Comparison of ENCODE assay signal across 8 cellular contexts in the genomic region with DNA sequence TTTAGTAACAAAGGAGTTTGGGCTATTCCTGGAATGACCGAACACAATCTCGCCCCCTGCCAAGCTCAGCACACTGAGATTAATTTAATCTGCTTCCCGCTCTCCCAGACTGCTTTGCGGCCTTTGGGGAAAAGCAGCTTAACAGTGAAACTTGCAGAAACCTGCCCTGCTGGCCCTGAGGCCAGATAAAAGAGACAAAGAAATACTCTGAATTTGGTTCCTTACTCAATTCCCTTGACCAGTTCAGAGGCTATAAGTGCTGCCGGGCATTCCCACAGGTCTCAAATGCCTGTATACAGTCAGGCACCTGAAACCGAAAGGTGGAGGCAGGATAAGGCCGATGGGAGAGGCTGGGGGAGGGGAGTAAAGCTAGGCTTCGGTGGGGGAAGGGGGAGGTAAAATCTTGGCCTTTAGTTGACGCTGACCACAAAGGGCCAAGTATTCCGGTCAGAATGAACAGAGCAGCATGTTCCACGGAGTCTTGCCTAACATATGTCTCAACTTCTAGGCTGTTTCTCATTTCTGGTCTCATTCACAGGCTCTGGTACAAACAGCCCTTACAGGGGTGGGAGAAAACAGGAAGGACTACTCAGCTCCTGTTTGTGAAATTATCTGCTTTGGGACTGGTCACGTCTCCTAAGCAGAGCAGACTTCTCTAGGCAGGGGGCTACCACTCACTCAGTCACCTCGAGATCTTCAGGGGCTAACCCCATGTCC. TPM values are rescaled to one million over a fixed set of nuclear protein-coding genes. Genes with fewer than 3 reads are reported as not detected.
A peak's percentile ranks its signal among the peaks of the same experiment; 100 is the strongest.
DNase-seq lines count a peak whose midpoint lies in the region; ATAC-seq, FAIRE-seq and TF ChIP-seq lines count a peak whose summit lies in the region.

No MANE protein-coding gene starts in this region.

- H3K9me3 ChIP-seq in T-helper 17 cell (ENCODE audit: control insufficient read depth, low read length, poor library complexity, severe bottlenecking) (no peaks in the 10 kb centered on the region), pancreas (no peaks in the 10 kb centered on the region)

- peaks cover 3% of the 10 kb centered on the region for H3K36me3 Mint-ChIP-seq in T-helper 17 cell (ENCODE audit: low read depth)
- peaks cover 24% of the 10 kb centered on the region for H3K36me3 Mint-ChIP-seq in stimulated activated effector memory CD8-positive, alpha-beta T cell treated with anti-CD3 and anti-CD28 coated beads, Interleukin-12 subunit alpha, Interleukin-12 subunit beta, amount 100 ng/mL, for 72 hours

- no peak overlapping the region for H3K27ac Mint-ChIP-seq in T-helper 17 cell
- H3K27ac Mint-ChIP-seq in stimulated activated effector memory CD8-positive, alpha-beta T cell treated with anti-CD3 and anti-CD28 coated beads, Interleukin-12 subunit alpha, Interleukin-12 subunit beta, amount 100 ng/mL, for 72 hours = no peak overlapping the region

- 7% methylated on average over 13 of the region's 13 CpGs for WGBS in pancreas, 2 donors

- H3K4me3 Mint-ChIP-seq in T-helper 17 cell = no peak overlapping the region
- no peak overlapping the region for H3K4me3 Mint-ChIP-seq in stimulated activated effector memory CD8-positive, alpha-beta T cell treated with anti-CD3 and anti-CD28 coated beads, Interleukin-12 subunit alpha, Interleukin-12 subunit beta, amount 100 ng/mL, for 72 hours

- peak; percentile 86 for DNase-seq in ELF-1 (ENCODE audit: low read depth, low spot score)
- DNase-seq in T-helper 17 cell = no peak
- DNase-seq in fibroblast of villous mesenchyme (ENCODE audit: low read depth) = peak; percentile 99
- DNase-seq in pancreas = peak in 3 of 6 donors; percentile 64 to 73 (median 65)
- DNase-seq in NCI-H187 (lab: John Stamatoyannopoulos, UW) = no peak
- no peak for DNase-seq in NCI-H1105 treated with DMSO at 0.1 percent for 48 hours (lab: John Stamatoyannopoulos, UW)
- no peak for DNase-seq in stimulated activated effector memory CD8-positive, alpha-beta T cell treated with anti-CD3 and anti-CD28 coated beads, Interleukin-12 subunit alpha, Interleukin-12 subunit beta, amount 100 ng/mL, for 72 hours (ENCODE audit: low spot score in 2 of 2)

- H3K27ac ChIP-seq in pancreas = peak overlapping the region; percentile 56 to 89 (median 76)

- intact Hi-C loops in pancreas (cut with DNase I) = no loop called here

- H3K4me3 ChIP-seq in fibroblast of villous mesenchyme (ENCODE audit: low read depth, low read length) (peak overlapping the region; percentile 28), pancreas (peak overlapping the region in 2 of 4 donors; percentile 8 to 17)

- no peaks in the 10 kb centered on the region for H3K9me3 Mint-ChIP-seq in stimulated activated effector memory CD8-positive, alpha-beta T cell treated with anti-CD3 and anti-CD28 coated beads, Interleukin-12 subunit alpha, Interleukin-12 subunit beta, amount 100 ng/mL, for 72 hours

- H3K4me1 ChIP-seq in pancreas = peaks cover 63 to 89% (median 81%) of the 10 kb centered on the region in 3 donors

- H3K27me3 Mint-ChIP-seq in T-helper 17 cell = no peaks in the 10 kb centered on the region

- peaks cover 22% of the 10 kb centered on the region for H3K4me1 Mint-ChIP-seq in T-helper 17 cell
- H3K4me1 Mint-ChIP-seq in stimulated activated effector memory CD8-positive, alpha-beta T cell treated with anti-CD3 and anti-CD28 coated beads, Interleukin-12 subunit alpha, Interleukin-12 subunit beta, amount 100 ng/mL, for 72 hours = peaks cover 36% of the 10 kb centered on the region

- ATAC-seq in T-helper 17 cell = peak; percentile 27
- ATAC-seq in pancreas = peak; percentile 50 to 70 (median 58)
- ATAC-seq in GM21576 (IDR thresholded peaks at IDR 0.05; ENCODE audit: unreplicated experiment) = no peak
- no peak for ATAC-seq in stimulated activated effector memory CD8-positive, alpha-beta T cell treated with anti-CD3 and anti-CD28 coated beads, Interleukin-12 subunit alpha, Interleukin-12 subunit beta, amount 100 ng/mL, for 72 hours

- TF ChIP-seq CTCF in fibroblast of villous mesenchyme (IDR thresholded peaks at IDR 0.05; ENCODE audit: insufficient read depth, low read depth, low read length) = no peak
- TF ChIP-seq CTCF in pancreas (IDR thresholded peaks at IDR 0.05) = no peak

- peaks cover 0 to 5% (median 0%) of the 10 kb centered on the region in 3 donors for H3K36me3 ChIP-seq in pancreas

- no peak for FAIRE-seq in pancreas (lab: Jason Lieb, UNC)

- no peaks in the 10 kb centered on the region for H3K27me3 ChIP-seq in pancreas

RNA-seq across cellular contexts. Expression of a gene that starts 17.8 kb away (rescaled TPM):
- total RNA-seq in T-helper 17 cell (under 1 TPM in 1 of 2 donors, not detected in 1; 0.37 TPM), fibroblast of villous mesenchyme (not detected in 2 replicates), pancreas (not detected)
- polyA plus RNA-seq in pancreas = under 1 TPM in 1 of 2 donors, not detected in 1; 0.07 TPM

Comparison
In these comparisons a context has a peak if more than half of its experiments do, and no peak if none do; other contexts are left out.
1. DNase-seq: peak in ELF-1 (single experiment) and fibroblast of villous mesenchyme (single experiment); none in T-helper 17 cell (0 of 3), NCI-H187 (0 of 2), NCI-H1105 treated with DMSO at 0.1 percent for 48 hours (single experiment) and stimulated activated effector memory CD8-positive, alpha-beta T cell treated with anti-CD3 and anti-CD28 coated beads, Interleukin-12 subunit alpha, Interleukin-12 subunit beta, amount 100 ng/mL, for 72 hours (0 of 2).
2. ATAC-seq: peak in T-helper 17 cell (single experiment) and pancreas (4 of 4); none in GM21576 (single experiment) and stimulated activated effector memory CD8-positive, alpha-beta T cell treated with anti-CD3 and anti-CD28 coated beads, Interleukin-12 subunit alpha, Interleukin-12 subunit beta, amount 100 ng/mL, for 72 hours (single experiment).